In genomic region chr5:137385064-137385463, GRCh38 we compare ENCODE assay signal across 1 cellular context.
TF ChIP-seq lines count a peak whose summit lies in the region.

No MANE protein-coding gene starts in this region.

TF ChIP-seq in endothelial cell of umbilical vein, 7 proteins besides CTCF, POLR2A, EP300 and RAD21:
- no peak for TF ChIP-seq JUN (IDR thresholded peaks at IDR 0.05; ENCODE audit: borderline replicate concordance, insufficient read depth, insufficient read length, low read depth)
- peak; percentile 54 for TF ChIP-seq GATA2 (IDR thresholded peaks at IDR 0.05; ENCODE audit: insufficient read depth, insufficient read length, low read depth, low read length)
TF ChIP-seq in endothelial cell of umbilical vein: peak in this region for 1.
